ENCODE assay signal across 21 cellular contexts in genomic region chr7:64838691-64839090, GRCh38. TPM values are rescaled to one million over a fixed set of nuclear protein-coding genes. Genes with fewer than 3 reads are reported as not detected.
DNase-seq lines count a peak whose midpoint lies in the region; FAIRE-seq and TF ChIP-seq lines count a peak whose summit lies in the region.
"Had no signal": no experiment of that assay in that cellular context is flagged by ENCODE, and none has a peak within 500 bp of the region (broad histone marks: within the 10 kb centered on the region; RNA-seq: fewer than 3 reads in every experiment).

No MANE protein-coding gene starts in this region.

- no peak overlapping the region for H3K9ac ChIP-seq in H1 (replicated peaks in 1 of 4; ENCODE audit: extremely low read depth in 1 of 4, low read depth in 3 of 4, low read length in 3 of 4)
- H3K9ac ChIP-seq: BLaER1 treated with 17β-estradiol and CSF1 and Interleukin-3, amounts not matched to agents 10 nM and 100 nM had no signal

- H4K20me1 ChIP-seq in H1 (replicated peaks in 1 of 2; ENCODE audit: control insufficient read depth in 1 of 2, insufficient read depth in 2 of 2, low read length in 2 of 2) = no peaks in the 10 kb centered on the region
- H4K20me1 ChIP-seq: BLaER1 treated with 17β-estradiol and CSF1 and Interleukin-3, amounts not matched to agents 10 nM and 100 nM had no signal

- H4K8ac ChIP-seq in H1 (ENCODE audit: extremely low read depth, insufficient read depth, low read length) = no peak overlapping the region

- TF ChIP-seq RAD21 in H1 (IDR thresholded peaks at IDR 0.05 in 1 of 2, conservative IDR thresholded peaks at IDR 0.05 in 1 of 2; ENCODE audit: low read depth in 2 of 2, low read length in 2 of 2) = no peak

- intact Hi-C loops in spleen (cut with DNase I; ENCODE audit: low total_unique reads) = no loop called here

- no peak overlapping the region for H2BK20ac ChIP-seq in H1 (ENCODE audit: low read length)

- no peaks in the 10 kb centered on the region for H3K23me2 ChIP-seq in H1 (ENCODE audit: low read depth, low read length)

- H3K27me3 ChIP-seq in H1 (replicated peaks in 1 of 4; ENCODE audit: control insufficient read depth in 3 of 4, extremely low read depth in 1 of 4, insufficient read depth in 3 of 4, low read length in 3 of 4) (no peaks in the 10 kb centered on the region), spleen (replicated peaks in 1 of 7) (no peaks in the 10 kb centered on the region), H7 (ENCODE audit: control insufficient read depth, insufficient read depth, low read length) (no peaks in the 10 kb centered on the region)
- H3K27me3 ChIP-seq: BLaER1 treated with 17β-estradiol and CSF1 and Interleukin-3, amounts not matched to agents 10 nM and 100 nM had no signal

- H3K23ac ChIP-seq in H1 (ENCODE audit: insufficient read length) = no peak overlapping the region

- no peak overlapping the region for H3K14ac ChIP-seq in H1 (ENCODE audit: insufficient read length)

- no peak for TF ChIP-seq POLR2A in H1 (IDR thresholded peaks at IDR 0.05; ENCODE audit: control extremely low read depth in 1 of 2, low read depth in 2 of 2, low read length in 2 of 2)
- no peak for TF ChIP-seq POLR2A in spleen (IDR thresholded peaks at IDR 0.05)

- peaks cover 0 to 8% of the 10 kb centered on the region in 2 experiments; a peak in 1 of 4 replicates for H3K9me3 ChIP-seq in H1 (ENCODE audit: insufficient read depth in 2 of 2, low read depth in 1 of 2, low read length in 1 of 2)
- H3K9me3 ChIP-seq in spleen = peaks cover 0 to 41% (median 15%) of the 10 kb centered on the region in 8 donors

- no peak overlapping the region for H3K18ac ChIP-seq in H1 (ENCODE audit: extremely low read depth, low read length)

- no peak overlapping the region for H4K5ac ChIP-seq in H1 (ENCODE audit: insufficient read length, low read depth, low read length)

- WGBS in H1 (ENCODE audit: extremely low coverage in 1 of 2, insufficient coverage in 1 of 2, insufficient read length in 1 of 2, insufficient replicate concordance in 2 of 2, low coverage in 1 of 2, low lambda C conversion rate in 2 of 2, missing lambda C conversion rate in 1 of 2), 2 experiments = 76% methylated on average over 14 of the region's 14 CpGs; no CpG with 5 or more reads in 1 of the 2 experiments
- WGBS in spleen, 5 donors = 76 to 83% (median 80%) methylated on average over 14 of the region's 14 CpGs

- H3K79me2 ChIP-seq in H1 (ENCODE audit: control insufficient read depth in 1 of 2, insufficient read depth in 2 of 2, low read length in 2 of 2) = no peaks in the 10 kb centered on the region

- TF ChIP-seq EP300 in H1 (IDR thresholded peaks at IDR 0.05; ENCODE audit: borderline replicate concordance in 1 of 2, low read depth in 2 of 2, low read length in 2 of 2) = no peak

- no peaks in the 10 kb centered on the region; a peak in 1 of 8 replicates for H3K36me3 ChIP-seq in H1 (ENCODE audit: control insufficient read depth in 2 of 4, insufficient read depth in 4 of 4, low read length in 3 of 4)
- H3K36me3 ChIP-seq in spleen = no peaks in the 10 kb centered on the region
- H3K36me3 ChIP-seq in H7 (replicated peaks; ENCODE audit: control insufficient read depth, insufficient read depth, low read length) = no peaks in the 10 kb centered on the region

- POLR2A ChIA-PET in H1 (lab: Charles Lee; ENCODE audit: partially characterized antibody) = no interaction called here

- no peak overlapping the region for H2BK15ac ChIP-seq in H1 (ENCODE audit: low read length)

- no peak overlapping the region for H3K4ac ChIP-seq in H1 (replicated peaks; ENCODE audit: insufficient read length, low read depth, low read length)

- TF ChIP-seq CTCF in H1 (IDR thresholded peaks at IDR 0.05; ENCODE audit: control extremely low read depth in 1 of 3, insufficient read depth in 1 of 3, low read depth in 1 of 3, low read length in 3 of 3) (no peak), spleen (IDR thresholded peaks at IDR 0.05 in 8 of 11, conservative IDR thresholded peaks at IDR 0.05 in 3 of 11) (no peak)

- no peak for FAIRE-seq in H1 (lab: Jason Lieb, UNC)
- FAIRE-seq: A549, D721Med, G401.6, GM12891, GM19239 had no signal

- no peak overlapping the region for H2AFZ ChIP-seq in H1 (ENCODE audit: low read length)

- no peak overlapping the region for H2BK120ac ChIP-seq in H1 (replicated peaks; ENCODE audit: low read depth, low read length)

- H2BK5ac ChIP-seq in H1 (ENCODE audit: low read depth, low read length) = no peak overlapping the region

- DNase-seq in NCI-H748 (lab: John Stamatoyannopoulos, UW; ENCODE audit: unreplicated experiment) = peak; percentile 5
- no peak for DNase-seq in NCI-H748 treated with DMSO at 0.1 percent for 48 hours (lab: John Stamatoyannopoulos, UW)
- DNase-seq in RPMI8226 = peak; percentile 40
- no peak for DNase-seq in H1 (ENCODE audit: low read depth in 1 of 2, low spot score in 2 of 2)
- no peak for DNase-seq in spleen
- DNase-seq in H7 = no peak
- DNase-seq: AML-193; Caco-2; Calu3; CD4-positive, alpha-beta T cell; CD8-positive, alpha-beta T cell; DMS79 treated with DMSO at 0.1 percent for 48 hours; GF-D8 had no signal

- no peak overlapping the region for H4K91ac ChIP-seq in H1 (replicated peaks; ENCODE audit: insufficient read length, low read length)

- no peak overlapping the region for H3K4me3 ChIP-seq in H1 (ENCODE audit: extremely low read depth in 1 of 4, insufficient read depth in 2 of 4, low read depth in 3 of 4, low read length in 4 of 4)
- H3K4me3 ChIP-seq in spleen = no peak overlapping the region
- no peak overlapping the region for H3K4me3 ChIP-seq in H7 (ENCODE audit: insufficient read depth, low read depth, low read length)
- H3K4me3 ChIP-seq: A549; BLaER1 treated with 17β-estradiol and CSF1 and Interleukin-3, amounts not matched to agents 10 nM and 100 nM had no signal

- H3K4me1 ChIP-seq in H1 (replicated peaks in 1 of 4; ENCODE audit: control insufficient read depth in 3 of 4, insufficient read depth in 4 of 4, low read length in 3 of 4) (no peaks in the 10 kb centered on the region), spleen (no peaks in the 10 kb centered on the region)
- H3K4me1 ChIP-seq: A549; BLaER1 treated with 17β-estradiol and CSF1 and Interleukin-3, amounts not matched to agents 10 nM and 100 nM; Caco-2 had no signal

- H3K79me1 ChIP-seq in H1 (ENCODE audit: low read depth, low read length) = no peaks in the 10 kb centered on the region

- no peak overlapping the region for H3K27ac ChIP-seq in H1 (ENCODE audit: low read depth, low read length)
- no peak overlapping the region for H3K27ac ChIP-seq in spleen
- H3K27ac ChIP-seq: 22Rv1; A549; BLaER1 treated with 17β-estradiol and CSF1 and Interleukin-3, amounts not matched to agents 10 nM and 100 nM; C4-2B had no signal

- CTCF ChIA-PET in H1 (lab: Charles Lee; ENCODE audit: partially characterized antibody) = no interaction called here

- H3K56ac ChIP-seq in H1 (replicated peaks; ENCODE audit: insufficient read length, low read depth, low read length) = no peak overlapping the region

- H3K4me2 ChIP-seq in H1 (ENCODE audit: insufficient read depth in 1 of 2, low read depth in 2 of 2, low read length in 2 of 2) = no peak overlapping the region
- H3K4me2 ChIP-seq: A549; BLaER1 treated with 17β-estradiol and CSF1 and Interleukin-3, amounts not matched to agents 10 nM and 100 nM had no signal

- no peak overlapping the region for H2BK12ac ChIP-seq in H1 (ENCODE audit: low read depth, low read length)

- no peak overlapping the region for H2AK5ac ChIP-seq in H1 (ENCODE audit: low read depth, low read length)

TF ChIP-seq in H1, 55 proteins besides CTCF, POLR2A, EP300 and RAD21:
- TF ChIP-seq SIN3A (conservative IDR thresholded peaks at IDR 0.05 in 1 of 2, IDR thresholded peaks at IDR 0.05 in 1 of 2; ENCODE audit: low read depth in 1 of 2, low read length in 2 of 2) (no peak), TAF1 (IDR thresholded peaks at IDR 0.05; ENCODE audit: low read depth, low read length) (no peak), TEAD4 (IDR thresholded peaks at IDR 0.05; ENCODE audit: low read depth, low read length) (no peak), MAX (IDR thresholded peaks at IDR 0.05) (no peak), RBBP5 (IDR thresholded peaks at IDR 0.05; ENCODE audit: borderline replicate concordance, low read depth, low read length) (no peak), HDAC6 (IDR thresholded peaks at IDR 0.05; ENCODE audit: low read depth, low read length) (no peak), YY1 (IDR thresholded peaks at IDR 0.05; ENCODE audit: low read depth, low read length) (peak; percentile 61; the same call in 1 of the 2 replicates), CBX8 (IDR thresholded peaks at IDR 0.05; ENCODE audit: borderline replicate concordance, low read depth, low read length) (no peak)
TF ChIP-seq in H1: peak in this region for 1.

RNA-seq across cellular contexts. Expression of gene ZNF138, which starts 44.5 kb away (rescaled TPM):
- 20.2 and 22.6 TPM in 2 replicates for total RNA-seq in H1 (2021; fragmentation: NEBNext Ultra II Directional; extraction: Animal tissue kit (Norgen Biotek cat#: 25700))
- polyA plus RNA-seq in H1 (2011; rRNA removed) (4.5 and 7.5 TPM in 2 replicates), spleen (1 to 10 TPM; 7.0 to 9.6 (median 8.3) TPM)
- polyA plus RNA-seq in H1 (2011; cell fraction: cytosol; rRNA removed) = 9.0 TPM
- 12.9 TPM for polyA plus RNA-seq in H1 (2011; cell fraction: nucleus; rRNA removed)
- 7.9 to 17.3 TPM (median 9.5 TPM) in 4 replicates for polyA plus RNA-seq in H1 (2012, experiment 1 of 2)
- 2.3 TPM for polyA plus RNA-seq in H1 (2012, experiment 2 of 2)
- 27.5 TPM for polyA plus RNA-seq in H1 (2013, experiment 1 of 2)
- 22.8 TPM for polyA plus RNA-seq in H1 (2013, experiment 2 of 2)
- 13.7 and 28.0 TPM in 2 replicates for polyA minus RNA-seq in H1 (2011; rRNA and poly(A)+ RNA removed)
- polyA minus RNA-seq in H1 (2011; cell fraction: cytosol; rRNA and poly(A)+ RNA removed) = 12.4 TPM
- polyA minus RNA-seq in H1 (2011; cell fraction: nucleus; rRNA and poly(A)+ RNA removed) = 72.6 TPM
- 10 to 100 TPM in 6 of 7 donors, 1 to 10 TPM in 1; 9.4 to 39.9 (median 13.6) TPM for total RNA-seq in spleen
- 0.35 and 0.81 TPM in 2 replicates for total RNA-seq in H7 (2014; rRNA removed; shearing (Covaris generic))

Comparison
In these comparisons a context has a peak if more than half of its experiments do, and no peak if none do; other contexts are left out.
1. DNase-seq: peak in NCI-H748 (single experiment) and RPMI8226 (single experiment); none in NCI-H748 treated with DMSO at 0.1 percent for 48 hours (single experiment), H1 (0 of 2), spleen (single experiment) and H7 (single experiment).